ENCODE assay signal across 8 cellular contexts in genomic region chr9:111926421-111926875, GRCh38. TPM values are rescaled to one million over a fixed set of nuclear protein-coding genes. Genes with fewer than 3 reads are reported as not detected.
DNase-seq lines count a peak whose midpoint lies in the region; ATAC-seq and TF ChIP-seq lines count a peak whose summit lies in the region.

No MANE protein-coding gene starts in this region.

- H3K4me3 ChIP-seq in lower lobe of right lung (no peak overlapping the region), thymus (ENCODE audit: low read length) (peak overlapping the region; percentile 22), suprapubic skin (no peak overlapping the region)

- ATAC-seq in HG02610 (IDR thresholded peaks at IDR 0.05; ENCODE audit: unreplicated experiment): peak; percentile 97
- peak; percentile 81 to 93 for ATAC-seq in lower lobe of right lung

- no peak for TF ChIP-seq POLR2A in suprapubic skin (IDR thresholded peaks at IDR 0.05)

- H3K27me3 ChIP-seq in lower lobe of right lung (ENCODE audit: low read depth) (no peaks in the 10 kb centered on the region), thymus (ENCODE audit: control insufficient read depth, insufficient read depth) (no peaks in the 10 kb centered on the region), suprapubic skin (no peaks in the 10 kb centered on the region)

- TF ChIP-seq EP300 in suprapubic skin (IDR thresholded peaks at IDR 0.05): no peak

- TF ChIP-seq CTCF in GM13976 (IDR thresholded peaks at IDR 0.05; ENCODE audit: borderline replicate concordance, control extremely low read depth, extremely low read depth, insufficient read depth, missing control alignments) (no peak), lower lobe of right lung (IDR thresholded peaks at IDR 0.05) (no peak), suprapubic skin (IDR thresholded peaks at IDR 0.05) (no peak)

- in situ Hi-C loops in GM13976 (cut with MboI; ENCODE audit: low sequenced_read_pairs, unreplicated experiment): no loop called here

- DNase-seq in GM13976 (ENCODE audit: low spot score) (peak; percentile 75), NCI-H69 (lab: John Stamatoyannopoulos, UW) (peak; percentile 39), lower lobe of right lung (peak; percentile 53), suprapubic skin (ENCODE audit: low spot score in 2 of 2) (no peak), GDM1 (lab: John Stamatoyannopoulos, UW) (no peak)
- DNase-seq in activated effector memory CD4-positive, alpha-beta T cell treated with anti-CD3 and anti-CD28 coated beads, Interleukin-2, amount 50 U/mL, for 16 hours: peak; percentile 82

- WGBS in thymus: 17% methylated on average over 6 of the region's 6 CpGs
- 73% methylated on average over 6 of the region's 6 CpGs for WGBS in suprapubic skin

- H3K27ac ChIP-seq in lower lobe of right lung (peak overlapping the region; percentile 51), thymus (ENCODE audit: low read depth) (peak overlapping the region; percentile 86), suprapubic skin (no peak overlapping the region)

- H3K9me3 ChIP-seq in lower lobe of right lung (no peaks in the 10 kb centered on the region), thymus (ENCODE audit: control insufficient read depth) (no peaks in the 10 kb centered on the region), suprapubic skin (no peaks in the 10 kb centered on the region)

- H3K4me1 ChIP-seq in lower lobe of right lung (peaks cover 39% of the 10 kb centered on the region), thymus (ENCODE audit: control insufficient read depth, insufficient read depth, low read length) (peaks cover 8% of the 10 kb centered on the region), suprapubic skin (peaks cover 26% of the 10 kb centered on the region)

- H3K36me3 ChIP-seq in lower lobe of right lung (peaks cover 61% of the 10 kb centered on the region), thymus (ENCODE audit: control insufficient read depth, insufficient read depth) (peaks cover 9% of the 10 kb centered on the region), suprapubic skin (peaks cover 20% of the 10 kb centered on the region)

- intact Hi-C loops in lower lobe of right lung (cut with DNase I): no loop called here

RNA-seq across cellular contexts. Expression of gene UGCG, which starts 29.8 kb away (rescaled TPM):
- total RNA-seq in lower lobe of right lung (41.3 TPM), suprapubic skin (100 to 1,000 TPM in 2 of 4 donors, 10 to 100 TPM in 2; 50.0 to 134 (median 99.8) TPM)
- 37.1 TPM for polyA plus RNA-seq in thymus

Comparison
In these comparisons a context has a peak if more than half of its experiments do, and no peak if none do; other contexts are left out.
1. DNase-seq: peak in GM13976 (single experiment), NCI-H69 (single experiment), activated effector memory CD4-positive, alpha-beta T cell treated with anti-CD3 and anti-CD28 coated beads, Interleukin-2, amount 50 U/mL, for 16 hours (single experiment) and lower lobe of right lung (single experiment); none in suprapubic skin (0 of 2) and GDM1 (single experiment).